8 cellular contexts compared by ENCODE assay signal in the genomic region with DNA sequence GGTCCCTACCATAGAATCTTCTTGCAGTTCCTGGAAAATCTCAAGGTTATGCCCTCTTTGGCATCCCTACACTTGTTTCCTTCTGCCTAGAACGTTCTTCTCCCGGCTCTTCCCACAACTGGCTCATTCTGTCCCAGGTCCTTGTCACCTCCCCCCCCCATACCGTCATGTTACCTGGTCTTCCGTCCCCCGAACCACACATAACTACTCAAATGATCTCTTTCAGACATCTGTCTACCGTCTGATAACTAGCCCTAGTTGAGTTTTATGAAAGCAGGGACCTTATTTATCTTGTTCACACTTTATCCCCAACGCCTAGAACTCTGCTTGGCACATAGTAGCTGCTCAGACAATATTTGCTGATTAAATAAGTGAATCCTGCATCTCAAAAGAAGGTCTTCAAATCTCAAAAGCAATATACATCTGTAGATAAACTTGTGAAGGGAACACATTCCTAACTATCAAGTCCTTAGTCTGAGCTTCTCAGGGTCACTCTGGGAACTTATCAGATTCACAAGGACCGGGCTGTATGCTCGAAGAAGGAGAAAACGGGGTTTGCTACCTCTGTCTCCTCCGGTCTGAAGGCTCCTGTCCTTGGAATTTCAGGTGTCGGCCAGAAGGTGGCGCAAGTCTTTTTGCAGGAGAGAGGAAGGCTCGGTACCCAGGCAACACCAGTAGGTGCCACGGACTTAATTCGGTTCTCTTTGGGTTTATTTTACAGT. TPM values are rescaled to one million over a fixed set of nuclear protein-coding genes. Genes with fewer than 3 reads are reported as not detected.
DNase-seq lines count a peak whose midpoint lies in the region; ATAC-seq and TF ChIP-seq lines count a peak whose summit lies in the region.

No MANE protein-coding gene starts in this region.

- intact Hi-C loops in lower leg skin (cut with DNase I; ENCODE audit: low total_unique reads) = no loop called here

- no peak overlapping the region for H3K4me3 ChIP-seq in lower leg skin (ENCODE audit: low read depth, poor library complexity, severe bottlenecking)

- TF ChIP-seq POLR2A in lower leg skin (IDR thresholded peaks at IDR 0.05) = no peak

- DNase-seq in A172 (ENCODE audit: low spot score) (peak; percentile 59), NCI-H2227 (lab: John Stamatoyannopoulos, UW; ENCODE audit: unreplicated experiment) (peak; percentile 74), cerebellum (ENCODE audit: low spot score) (peak; percentile 48), lower leg skin (ENCODE audit: low spot score in 2 of 2) (peak; percentile 66 to 93)
- DNase-seq in activated CD4-positive, alpha-beta T cell treated with anti-CD3 and anti-CD28 coated beads for 1 hour = peak; percentile 71
- DNase-seq in stimulated activated CD4-positive, alpha-beta T cell treated with anti-CD3 and anti-CD28 coated beads, TNF-alpha, amount 100 ng/mL, for 1 hour (ENCODE audit: low read depth in 3 of 3, low spot score in 1 of 3) = peak in 2 of 3 donors; percentile 62 to 65

- WGBS in lower leg skin, 2 donors = 29 to 35% methylated on average over 16 of the region's 16 CpGs

- ATAC-seq in GM18498 (IDR thresholded peaks at IDR 0.05; ENCODE audit: unreplicated experiment) = peak; percentile 91
- ATAC-seq in HG02981 (IDR thresholded peaks at IDR 0.05; ENCODE audit: unreplicated experiment) = peak; percentile 77

- peak in 1 of 3 donors; percentile 76 for TF ChIP-seq CTCF in lower leg skin (IDR thresholded peaks at IDR 0.05)

RNA-seq across cellular contexts. Expression of gene LCP2, which starts 30.0 kb away (rescaled TPM):
- total RNA-seq in A172 (2014; rRNA removed; shearing (Covaris generic)) = not detected in 2 replicates
- total RNA-seq in cerebellum = 3.6 TPM
- 1 to 10 TPM; 4.6 to 6.5 (median 5.7) TPM for total RNA-seq in lower leg skin

RNA-seq across cellular contexts. Expression of gene C5orf58, which starts 34.8 kb away (rescaled TPM):
- not detected in 2 replicates for total RNA-seq in A172 (2014; rRNA removed; shearing (Covaris generic))
- not detected for total RNA-seq in cerebellum
- total RNA-seq in lower leg skin = under 1 TPM in 1 of 4 donors, not detected in 3; 0.19 TPM
